ENCODE assay signal across 34 cellular contexts in the genomic region with DNA sequence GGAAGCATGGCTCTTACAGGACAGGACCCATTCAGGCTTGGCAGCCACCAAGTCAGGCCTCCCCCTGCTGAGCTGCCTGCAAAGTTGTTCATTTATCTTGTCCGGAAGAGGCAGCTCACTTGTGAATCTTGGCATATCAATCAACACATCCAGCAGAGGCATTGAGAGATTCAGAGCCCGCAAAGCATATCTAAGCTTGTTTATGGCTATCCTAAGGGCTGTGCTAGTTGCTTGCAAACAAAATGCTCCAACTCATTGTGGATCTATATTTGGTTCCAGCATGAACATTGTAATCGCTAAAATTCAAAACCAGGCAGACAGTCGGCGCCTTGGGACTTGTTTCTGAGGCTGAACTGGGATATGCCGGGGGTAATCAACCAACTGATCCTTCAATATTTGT.
"Had no signal": no experiment of that assay in that cellular context is flagged by ENCODE, and none has a peak within 500 bp of the region (broad histone marks: within the 10 kb centered on the region; RNA-seq: fewer than 3 reads in every experiment).

No MANE protein-coding gene starts in this region.

- H3K4me1 ChIP-seq: Peyer's patch had no signal

- H3K36me3 ChIP-seq: brain microvascular endothelial cell, Peyer's patch had no signal

- ATAC-seq: activated T-cell treated with anti-CD3 and anti-CD28 coated beads, Interleukin-2, amount 50 U/mL, for 72 hours; activated T-helper 17 cell treated with anti-CD3 and anti-CD28 coated beads, Interleukin-2, amount 50 U/mL, for 72 hours had no signal

- H3K4me3 Mint-ChIP-seq: activated B cell treated with CpG ODN at 0.5 μM for 24 hours; activated CD4-positive, alpha-beta memory T cell treated with anti-CD3 and anti-CD28 coated beads for 36 hours; activated naive CD8-positive, alpha-beta T cell treated with anti-CD3 and anti-CD28 coated beads for 36 hours; activated T-cell treated with anti-CD3 and anti-CD28 coated beads, Interleukin-2, amount 50 U/mL, for 72 hours; activated T-helper 17 cell treated with anti-CD3 and anti-CD28 coated beads, Interleukin-2, amount 50 U/mL, for 72 hours had no signal

- H3K36me3 Mint-ChIP-seq: activated CD4-positive, alpha-beta memory T cell treated with anti-CD3 and anti-CD28 coated beads for 36 hours; activated naive CD8-positive, alpha-beta T cell treated with anti-CD3 and anti-CD28 coated beads for 36 hours had no signal

- H3K4me3 ChIP-seq: Peyer's patch had no signal

- H3K27me3 ChIP-seq: brain microvascular endothelial cell, Peyer's patch had no signal

- DNase-seq: activated B cell treated with CpG ODN at 0.5 μM for 24 hours; activated CD4-positive, alpha-beta memory T cell treated with anti-CD3 and anti-CD28 coated beads for 36 hours; activated CD4-positive, alpha-beta T cell treated with anti-CD3 and anti-CD28 coated beads for 4 hours; activated CD4-positive, alpha-beta T cell treated with anti-CD3 and anti-CD28 coated beads, Interleukin-2, amount 50 U/mL, for 1 hour; activated CD4-positive, CD25-positive, alpha-beta regulatory T cell treated with anti-CD3 and anti-CD28 coated beads, Interleukin-2, amount 50 U/mL, for 72 hours; activated effector memory CD4-positive, alpha-beta T cell treated with anti-CD3 and anti-CD28 coated beads, Interleukin-2, amount 50 U/mL, for 16 hours; activated naive CD4-positive, alpha-beta T cell; activated naive CD4-positive, alpha-beta T cell treated with anti-CD3 and anti-CD28 coated beads, Interleukin-2, amount 50 U/mL, for 16 hours; activated naive CD8-positive, alpha-beta T cell treated with anti-CD3 and anti-CD28 coated beads for 36 hours; activated T-cell treated with anti-CD3 and anti-CD28 coated beads, Interleukin-2, amount 50 U/mL, for 1 hour; activated T-cell treated with anti-CD3 and anti-CD28 coated beads, Interleukin-2, amount 50 U/mL, for 72 hours; amniotic stem cell; aorta; brain microvascular endothelial cell; Karpas-422; KBM-7; NCI-H1105; NCI-H1417 treated with DMSO at 0.1 percent for 48 hours; NCI-H187 treated with DMSO at 0.1 percent for 48 hours; NCI-H2081; NCI-H2171 treated with DMSO at 0.1 percent for 48 hours; NCI-H2227 treated with DMSO at 0.1 percent for 48 hours; NCI-H446; NCI-H510A treated with DMSO at 0.1 percent for 48 hours; NCI-H69; NCI-H82; Peyer's patch; RPMI8226; SW 1271; T-helper 1 cell; T-helper 2 cell; T-helper 9 cell had no signal

- H3K9me3 Mint-ChIP-seq: activated B cell treated with CpG ODN at 0.5 μM for 24 hours; activated CD4-positive, alpha-beta memory T cell treated with anti-CD3 and anti-CD28 coated beads for 36 hours; activated naive CD8-positive, alpha-beta T cell treated with anti-CD3 and anti-CD28 coated beads for 36 hours; activated T-cell treated with anti-CD3 and anti-CD28 coated beads, Interleukin-2, amount 50 U/mL, for 72 hours; activated T-helper 17 cell treated with anti-CD3 and anti-CD28 coated beads, Interleukin-2, amount 50 U/mL, for 72 hours had no signal

- H3K4me1 Mint-ChIP-seq: activated B cell treated with CpG ODN at 0.5 μM for 24 hours; activated naive CD8-positive, alpha-beta T cell treated with anti-CD3 and anti-CD28 coated beads for 36 hours; activated T-helper 17 cell treated with anti-CD3 and anti-CD28 coated beads, Interleukin-2, amount 50 U/mL, for 72 hours had no signal

- H3K9me3 ChIP-seq: Peyer's patch had no signal

- H3K27me3 Mint-ChIP-seq: activated CD4-positive, alpha-beta memory T cell treated with anti-CD3 and anti-CD28 coated beads for 36 hours had no signal

- H3K27ac Mint-ChIP-seq: activated B cell treated with CpG ODN at 0.5 μM for 24 hours; activated CD4-positive, alpha-beta memory T cell treated with anti-CD3 and anti-CD28 coated beads for 36 hours; activated naive CD8-positive, alpha-beta T cell treated with anti-CD3 and anti-CD28 coated beads for 36 hours; activated T-cell treated with anti-CD3 and anti-CD28 coated beads, Interleukin-2, amount 50 U/mL, for 72 hours; activated T-helper 17 cell treated with anti-CD3 and anti-CD28 coated beads, Interleukin-2, amount 50 U/mL, for 72 hours had no signal

- H3K27ac ChIP-seq: brain microvascular endothelial cell, Peyer's patch, VCaP had no signal
